In genomic region chr4:94550851-94551250, GRCh38 we compare ENCODE assay signal across 17 cellular contexts.
DNase-seq lines count a peak whose midpoint lies in the region; ATAC-seq, FAIRE-seq and TF ChIP-seq lines count a peak whose summit lies in the region.
"Had no signal": no experiment of that assay in that cellular context is flagged by ENCODE, and none has a peak within 500 bp of the region (broad histone marks: within the 10 kb centered on the region; RNA-seq: fewer than 3 reads in every experiment).

No MANE protein-coding gene starts in this region.

- dilution Hi-C loops in endothelial cell of umbilical vein (cut with MboI; ENCODE audit: extremely low pct_ligation_motif_present, low sequenced_read_pairs), result no loop called here

- H3K4me1 Mint-ChIP-seq in Calu3 (ENCODE audit: low read depth, unreplicated experiment) (peaks cover 24% of the 10 kb centered on the region), osteocyte (ENCODE audit: unreplicated experiment) (peaks cover 73% of the 10 kb centered on the region)

- peak overlapping the region; percentile 83 for H3K27ac ChIP-seq in cardiac muscle cell
- peak overlapping the region; percentile 82 for H3K27ac ChIP-seq in endothelial cell of umbilical vein (ENCODE audit: insufficient read depth, low read depth, low read length)
- H3K27ac ChIP-seq: 22Rv1 had no signal

- peak overlapping the region; percentile 80 for H3K9ac ChIP-seq in endothelial cell of umbilical vein (replicated peaks; ENCODE audit: extremely low read depth, insufficient read depth, low read length)

- H3K9me1 ChIP-seq in endothelial cell of umbilical vein (replicated peaks; ENCODE audit: control insufficient read depth, extremely low read depth, insufficient read depth, low read length), result no peaks in the 10 kb centered on the region

- H3K36me3 ChIP-seq in cardiac muscle cell (peaks cover 12% of the 10 kb centered on the region), endothelial cell of umbilical vein (ENCODE audit: control insufficient read depth in 2 of 2, extremely low read depth in 1 of 2, insufficient read depth in 2 of 2, low read length in 2 of 2) (peaks cover 0 to 4% of the 10 kb centered on the region in 2 experiments)
- H3K36me3 ChIP-seq: HAP-1 had no signal

- TF ChIP-seq POLR2A in endothelial cell of umbilical vein (IDR thresholded peaks at IDR 0.05; ENCODE audit: low read depth, low read length), result no peak

- H3K36me3 Mint-ChIP-seq in Calu3 (ENCODE audit: insufficient read depth, unreplicated experiment) (peaks cover 13% of the 10 kb centered on the region), osteocyte (ENCODE audit: unreplicated experiment) (peaks cover 21% of the 10 kb centered on the region)

- H3K9me3 Mint-ChIP-seq in Calu3 (ENCODE audit: low read depth, unreplicated experiment), result no peaks in the 10 kb centered on the region
- H3K9me3 Mint-ChIP-seq in osteocyte (ENCODE audit: unreplicated experiment), result peaks cover 12% of the 10 kb centered on the region
- H3K9me3 Mint-ChIP-seq: CD8-positive, alpha-beta T cell had no signal

- H3K9me3 ChIP-seq in cardiac muscle cell (ENCODE audit: low read depth) (no peaks in the 10 kb centered on the region), endothelial cell of umbilical vein (replicated peaks; ENCODE audit: control insufficient read depth, insufficient read depth, low read length) (no peaks in the 10 kb centered on the region)
- H3K9me3 ChIP-seq: HAP-1 had no signal

- TF ChIP-seq CTCF in cardiac muscle cell (IDR thresholded peaks at IDR 0.05; ENCODE audit: low read depth, low read length) (no peak), Calu3 (IDR thresholded peaks at IDR 0.05; ENCODE audit: unreplicated experiment) (no peak), endothelial cell of umbilical vein (IDR thresholded peaks at IDR 0.05; ENCODE audit: extremely low read depth in 1 of 2, insufficient read depth in 1 of 2, low read depth in 1 of 2, low read length in 2 of 2) (no peak), osteocyte (IDR thresholded peaks at IDR 0.05) (no peak)

- peak overlapping the region; percentile 85 for H3K4me2 ChIP-seq in endothelial cell of umbilical vein (ENCODE audit: insufficient read depth, low read length)

- H3K4me3 ChIP-seq in cardiac muscle cell, result no peak overlapping the region
- no peak overlapping the region for H3K4me3 ChIP-seq in endothelial cell of umbilical vein (replicated peaks in 1 of 3; ENCODE audit: insufficient read depth in 1 of 3, low read depth in 1 of 3, low read length in 3 of 3)
- H3K4me3 ChIP-seq: HAP-1 had no signal

- H3K79me2 ChIP-seq in endothelial cell of umbilical vein (ENCODE audit: control insufficient read depth, insufficient read depth, low read length), result peaks cover 69% of the 10 kb centered on the region

- no peaks in the 10 kb centered on the region for H3K27me3 Mint-ChIP-seq in Calu3 (ENCODE audit: unreplicated experiment)
- no peaks in the 10 kb centered on the region for H3K27me3 Mint-ChIP-seq in osteocyte (ENCODE audit: unreplicated experiment)

- POLR2A ChIA-PET in endothelial cell of umbilical vein (lab: Charles Lee), result interaction anchor here (0.7 to 1.7 kb wide), 3 partner anchors 10 to 98 kb away, joined by 4 to 7 read pairs (median 5); no protein-coding TSS in a partner anchor

- no peak for ATAC-seq in HG02852 (IDR thresholded peaks at IDR 0.05; ENCODE audit: unreplicated experiment)
- ATAC-seq: CD8-positive, alpha-beta T cell had no signal

- H4K20me1 ChIP-seq in endothelial cell of umbilical vein (replicated peaks; ENCODE audit: control insufficient read depth, extremely low read depth, insufficient read depth, low read length), result no peaks in the 10 kb centered on the region

- intact Hi-C loops in cardiac septum (cut with DNase I) (no loop called here), Calu3 (cut with micrococcal nuclease; ENCODE audit: unreplicated experiment) (no loop called here), endothelial cell of umbilical vein (cut with micrococcal nuclease) (no loop called here), head of caudate nucleus (cut with DNase I) (no loop called here)

- H3K27me3 ChIP-seq in cardiac muscle cell, result no peaks in the 10 kb centered on the region
- H3K27me3 ChIP-seq in endothelial cell of umbilical vein (ENCODE audit: control insufficient read depth in 2 of 2, insufficient read depth in 2 of 2, low read length in 2 of 2), result no peaks in the 10 kb centered on the region

- H3K4me3 Mint-ChIP-seq in Calu3 (ENCODE audit: low read depth, unreplicated experiment), result no peak overlapping the region
- H3K4me3 Mint-ChIP-seq in osteocyte (ENCODE audit: unreplicated experiment), result no peak overlapping the region
- H3K4me3 Mint-ChIP-seq: CD14-positive monocyte; CD8-positive, alpha-beta T cell had no signal

- DNase-seq in cardiac muscle cell (ENCODE audit: low read depth in 1 of 2, low spot score in 1 of 2), result no peak
- DNase-seq in cardiac septum (ENCODE audit: low spot score), result no peak
- no peak for DNase-seq in Calu3
- no peak for DNase-seq in endothelial cell of umbilical vein (ENCODE audit: low read depth, low spot score)
- DNase-seq in osteocyte (ENCODE audit: extremely low spot score, unreplicated experiment), result no peak
- DNase-seq in head of caudate nucleus, result no peak
- DNase-seq in NCI-H2171 treated with DMSO at 0.1 percent for 48 hours (lab: John Stamatoyannopoulos, UW), result no peak
- DNase-seq: CD8-positive, alpha-beta T cell; COR-L47; DMS53; GF-D8 had no signal

- no peak for FAIRE-seq in endothelial cell of umbilical vein (lab: Jason Lieb, UNC)
- FAIRE-seq: GM19239, H1 had no signal

- H3K27ac Mint-ChIP-seq in Calu3 (ENCODE audit: unreplicated experiment) (peak overlapping the region; percentile 54), osteocyte (ENCODE audit: unreplicated experiment) (peak overlapping the region; percentile 65)
- H3K27ac Mint-ChIP-seq: CD14-positive monocyte; CD8-positive, alpha-beta T cell had no signal

- BruUV-seq in Calu3 (replicated peaks; lab: Mats Ljungman, UMichigan), result no TSS peak
- no TSS peak for BruUV-seq in endothelial cell of umbilical vein (replicated peaks; lab: Mats Ljungman, UMichigan)

- H3K4me1 ChIP-seq in cardiac muscle cell (ENCODE audit: low read depth) (peaks cover 60% of the 10 kb centered on the region), endothelial cell of umbilical vein (ENCODE audit: control insufficient read depth, extremely low read depth, insufficient read depth, low read length) (peaks cover 64% of the 10 kb centered on the region)

- no peak overlapping the region for H2AFZ ChIP-seq in endothelial cell of umbilical vein (ENCODE audit: low read depth, low read length)

- CTCF ChIA-PET in Calu3 (lab: Charles Lee), result interaction anchor here (1.5 kb wide), 1 partner anchor 144 kb away, joined by 3 read pairs; no protein-coding TSS in a partner anchor
- CTCF ChIA-PET in endothelial cell of umbilical vein (lab: Charles Lee), result interaction anchor here (1.0 to 1.8 kb wide), 9 partner anchors 8 to 144 kb away, joined by 3 to 9 read pairs (median 4); no protein-coding TSS in a partner anchor

TF ChIP-seq in endothelial cell of umbilical vein, 7 proteins besides CTCF, POLR2A, EP300 and RAD21:
- no peak for TF ChIP-seq POLR2AphosphoS5 (IDR thresholded peaks at IDR 0.05; ENCODE audit: insufficient read depth, low read depth, low read length)
- no peak for TF ChIP-seq MYC (IDR thresholded peaks at IDR 0.05; ENCODE audit: low read depth, low read length)
- TF ChIP-seq MAX (IDR thresholded peaks at IDR 0.05; ENCODE audit: insufficient read depth, insufficient read length), result no peak
- TF ChIP-seq GATA2 (IDR thresholded peaks at IDR 0.05; ENCODE audit: insufficient read depth, insufficient read length, low read depth, low read length), result no peak
- no peak for TF ChIP-seq FOS (IDR thresholded peaks at IDR 0.05; ENCODE audit: borderline replicate concordance, insufficient read depth, low read length)
- TF ChIP-seq EZH2 (IDR thresholded peaks at IDR 0.05; ENCODE audit: borderline replicate concordance, low read depth, low read length, severe bottlenecking), result no peak
